ENCODE assay signal across 10 cellular contexts in the genomic region with DNA sequence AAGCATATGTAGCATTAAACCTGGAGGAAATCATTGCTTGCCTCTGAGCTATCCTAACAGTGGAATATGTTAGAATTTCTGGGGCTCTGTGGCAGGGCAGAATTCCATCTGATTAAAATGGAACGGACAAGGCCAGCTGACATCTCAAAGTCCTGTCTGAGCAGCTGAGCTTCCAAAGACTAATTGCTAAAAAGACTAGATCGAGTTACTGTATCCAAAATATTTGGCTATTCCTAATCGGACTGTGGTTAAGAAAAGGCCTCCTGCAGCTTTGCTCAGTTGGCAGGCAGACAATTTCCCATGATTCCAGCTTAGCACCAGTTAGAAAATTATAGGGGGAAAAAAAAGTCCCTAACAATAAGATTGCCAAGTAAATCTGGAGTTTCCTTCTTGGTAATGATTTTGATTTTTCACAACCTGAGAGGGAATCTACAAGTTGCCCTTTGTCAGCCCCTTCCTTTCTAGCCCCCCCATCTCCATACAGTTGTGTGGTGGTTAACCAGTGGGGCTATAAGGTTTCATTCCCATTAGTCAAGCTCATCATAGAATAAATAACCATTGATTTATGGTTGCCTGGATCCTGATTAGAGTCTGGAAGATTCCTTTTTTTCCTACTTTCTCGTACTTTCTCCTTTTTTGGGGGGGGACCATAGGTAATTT.
DNase-seq lines count a peak whose midpoint lies in the region; ATAC-seq lines count a peak whose summit lies in the region.
"Had no signal": no experiment of that assay in that cellular context is flagged by ENCODE, and none has a peak within 500 bp of the region (broad histone marks: within the 10 kb centered on the region; RNA-seq: fewer than 3 reads in every experiment).

No MANE protein-coding gene starts in this region.

- H3K4me3 ChIP-seq in skeletal muscle cell (ENCODE audit: low read depth, low read length), result no peak overlapping the region

- no peak for ATAC-seq in HG03025 (IDR thresholded peaks at IDR 0.05; ENCODE audit: low FRiP score, unreplicated experiment)

- DNase-seq in NCI-H1092 treated with DMSO at 0.1 percent for 48 hours (lab: John Stamatoyannopoulos, UW), result peak; percentile 11
- no peak for DNase-seq in NCI-H1092 (lab: John Stamatoyannopoulos, UW)
- peak; percentile 3 to 27 for DNase-seq in NCI-H446 (lab: John Stamatoyannopoulos, UW)
- peak; percentile 99 for DNase-seq in fibroblast of peridontal ligament (ENCODE audit: extremely low read depth)
- peak; percentile 70 for DNase-seq in skeletal muscle cell (ENCODE audit: low read depth)
- DNase-seq in HuH-7.5 (ENCODE audit: low spot score), result no peak
- DNase-seq in D341Med (ENCODE audit: low spot score), result no peak
- DNase-seq: NCI-H510A treated with DMSO at 0.1 percent for 48 hours, SW 1271 had no signal

Comparison
In these comparisons a context has a peak if more than half of its experiments do, and no peak if none do; other contexts are left out.
1. DNase-seq: peak in NCI-H1092 treated with DMSO at 0.1 percent for 48 hours (single experiment), NCI-H446 (2 of 2), fibroblast of peridontal ligament (single experiment) and skeletal muscle cell (single experiment); none in NCI-H1092 (single experiment), HuH-7.5 (single experiment) and D341Med (single experiment).